18 cellular contexts compared by ENCODE assay signal in the genomic region with DNA sequence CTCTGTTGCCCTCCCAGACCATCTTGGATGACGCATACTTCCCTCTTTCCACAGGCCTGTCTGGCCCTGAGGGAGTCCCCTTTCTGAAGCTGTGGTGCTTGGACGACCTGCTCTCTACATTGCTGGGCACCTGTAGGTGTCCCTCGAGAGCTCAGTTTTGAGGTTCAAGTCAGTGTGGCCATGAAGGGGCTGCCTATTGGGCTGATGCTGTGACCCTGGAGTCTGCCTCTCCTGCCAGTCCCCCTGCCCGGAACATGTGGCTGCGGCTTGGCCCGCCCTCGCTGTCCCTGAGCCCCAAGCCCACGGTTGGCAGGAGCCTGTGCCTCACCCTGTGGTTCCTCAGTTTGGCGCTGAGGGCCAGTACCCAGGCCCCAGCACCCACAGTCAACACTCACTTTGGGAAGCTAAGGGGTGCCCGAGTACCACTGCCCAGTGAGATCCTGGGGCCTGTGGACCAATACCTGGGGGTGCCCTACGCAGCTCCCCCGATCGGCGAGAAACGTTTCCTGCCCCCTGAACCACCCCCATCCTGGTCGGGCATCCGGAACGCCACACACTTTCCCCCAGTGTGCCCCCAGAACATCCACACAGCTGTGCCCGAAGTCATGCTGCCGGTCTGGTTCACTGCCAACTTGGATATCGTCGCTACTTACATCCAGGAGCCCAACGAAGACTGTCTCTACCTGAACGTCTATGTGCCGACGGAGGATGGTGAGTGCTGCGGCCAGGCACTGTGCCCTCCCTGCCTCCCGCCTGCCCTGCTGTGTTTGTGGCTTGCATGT. TPM values are rescaled to one million over a fixed set of nuclear protein-coding genes. Genes with fewer than 3 reads are reported as not detected.
DNase-seq lines count a peak whose midpoint lies in the region; ATAC-seq lines count a peak whose summit lies in the region.
"Had no signal": no experiment of that assay in that cellular context is flagged by ENCODE, and none has a peak within 500 bp of the region (broad histone marks: within the 10 kb centered on the region; RNA-seq: fewer than 3 reads in every experiment).

No MANE protein-coding gene starts in this region.

- peak overlapping the region; percentile 75 for H2AK5ac ChIP-seq in neuronal stem cell (ENCODE audit: low read depth, low read length)

- H4K91ac ChIP-seq in neuronal stem cell (ENCODE audit: low read depth, low read length, poor library complexity) = no peak overlapping the region

- no peak overlapping the region for H2BK15ac ChIP-seq in neuronal stem cell (ENCODE audit: low read length)

- H2BK120ac ChIP-seq in neuronal stem cell (ENCODE audit: low read depth, low read length) = no peak overlapping the region

- ATAC-seq in T-helper 17 cell = no peak

- H3K27ac ChIP-seq in neuronal stem cell (replicated peaks; ENCODE audit: low read length) = no peak overlapping the region
- H3K27ac ChIP-seq: Peyer's patch had no signal

- no CpG with 5 or more reads among the region's 28 CpGs for WGBS in neuronal stem cell (ENCODE audit: extremely low coverage in 2 of 2, insufficient read length in 2 of 2, insufficient replicate concordance in 1 of 2), 2 donors

- H3K9me3 ChIP-seq in T-helper 17 cell (ENCODE audit: control insufficient read depth, low read length, poor library complexity, severe bottlenecking) (no peaks in the 10 kb centered on the region), neuronal stem cell (replicated peaks in 1 of 2; ENCODE audit: control insufficient read depth in 2 of 2, insufficient read depth in 1 of 2, low read depth in 1 of 2, low read length in 2 of 2) (no peaks in the 10 kb centered on the region)
- H3K9me3 ChIP-seq: Peyer's patch had no signal

- no peak overlapping the region for H4K8ac ChIP-seq in neuronal stem cell (ENCODE audit: low read depth, low read length)

- no peak overlapping the region for H3K23ac ChIP-seq in neuronal stem cell (ENCODE audit: low read depth, low read length, poor library complexity)

- H3K4me3 Mint-ChIP-seq in T-helper 17 cell = no peak overlapping the region
- H3K4me3 Mint-ChIP-seq: HFFc6, immature natural killer cell, mesothelial cell of epicardium had no signal

- peaks cover 9% of the 10 kb centered on the region for H3K79me1 ChIP-seq in neuronal stem cell (ENCODE audit: low read depth, low read length)

- no peak overlapping the region for H2BK5ac ChIP-seq in neuronal stem cell (ENCODE audit: low read length)

- no peaks in the 10 kb centered on the region for H3K27me3 Mint-ChIP-seq in T-helper 17 cell
- H3K27me3 Mint-ChIP-seq: CD4-positive, CD25-positive, alpha-beta regulatory T cell had no signal

- no peak for DNase-seq in T-helper 17 cell
- DNase-seq in neuronal stem cell (ENCODE audit: low spot score) = no peak
- DNase-seq in SIG-M5 (lab: John Stamatoyannopoulos, UW) = no peak
- DNase-seq in GM19240 (ENCODE audit: insufficient read length, low spot score) = no peak
- DNase-seq: activated CD4-positive, alpha-beta T cell treated with anti-CD3 and anti-CD28 coated beads for 4 hours; CD4-positive, CD25-positive, alpha-beta regulatory T cell; effector CD4-positive, alpha-beta T cell; EL; HFFc6; immature natural killer cell; NCI-H1092 treated with DMSO at 0.1 percent for 48 hours; NCI-H446; Peyer's patch; stimulated activated CD4-positive, alpha-beta T cell treated with anti-CD3 and anti-CD28 coated beads, Interleukin-15, amount 100 ng/mL, for 24 hours; trophoblast cell had no signal

- peak overlapping the region; percentile 22 for H2BK12ac ChIP-seq in neuronal stem cell (ENCODE audit: low read length)

- H3K18ac ChIP-seq in neuronal stem cell (ENCODE audit: low read length) = peak overlapping the region; percentile 57

- no peak overlapping the region for H2AFZ ChIP-seq in neuronal stem cell (ENCODE audit: low read length)

- H3K9ac ChIP-seq in neuronal stem cell (ENCODE audit: low read depth, low read length, poor library complexity) = no peak overlapping the region

- no peaks in the 10 kb centered on the region for H3K36me3 Mint-ChIP-seq in T-helper 17 cell (ENCODE audit: low read depth)
- H3K36me3 Mint-ChIP-seq: CD4-positive, CD25-positive, alpha-beta regulatory T cell; immature natural killer cell; mesothelial cell of epicardium had no signal

- no peaks in the 10 kb centered on the region for H3K27me3 ChIP-seq in neuronal stem cell (ENCODE audit: control insufficient read depth in 3 of 3, insufficient read depth in 3 of 3, low read depth in 1 of 3, low read length in 3 of 3)
- H3K27me3 ChIP-seq: Peyer's patch had no signal

- peaks cover 15% of the 10 kb centered on the region for H3K4me1 Mint-ChIP-seq in T-helper 17 cell

- peak overlapping the region; percentile 23 for H3K4me2 ChIP-seq in neuronal stem cell (ENCODE audit: insufficient read depth, low read length, poor library complexity, severe bottlenecking)

- H3K27ac Mint-ChIP-seq in T-helper 17 cell = peak overlapping the region; percentile 21
- H3K27ac Mint-ChIP-seq: HFFc6, mesothelial cell of epicardium had no signal

- H3K4ac ChIP-seq in neuronal stem cell (ENCODE audit: low read length) = no peak overlapping the region

- H3K36me3 ChIP-seq in neuronal stem cell (replicated peaks in 1 of 2; ENCODE audit: control insufficient read depth in 2 of 2, insufficient read depth in 2 of 2, low read length in 2 of 2) = peaks cover 0 to 10% of the 10 kb centered on the region in 2 donors
- H3K36me3 ChIP-seq: Peyer's patch had no signal

- peaks cover 8 to 13% of the 10 kb centered on the region in 2 donors for H3K4me1 ChIP-seq in neuronal stem cell (ENCODE audit: control insufficient read depth in 2 of 2, insufficient read depth in 1 of 2, low read depth in 1 of 2, low read length in 2 of 2)
- H3K4me1 ChIP-seq: Peyer's patch had no signal

- no peak overlapping the region for H3K4me3 ChIP-seq in neuronal stem cell (ENCODE audit: low read length in 2 of 2)
- H3K4me3 ChIP-seq: Peyer's patch had no signal

- no peak overlapping the region for H3K14ac ChIP-seq in neuronal stem cell (ENCODE audit: low read length)

RNA-seq across cellular contexts. Expression of a gene that starts 3.0 kb away (rescaled TPM):
- 1 to 10 TPM; 2.9 to 4.2 TPM for total RNA-seq in T-helper 17 cell
- 28.0 TPM for polyA plus RNA-seq in neuronal stem cell (2013, experiment 1 of 2)
- 27.1 TPM for polyA plus RNA-seq in neuronal stem cell (2013, experiment 2 of 2)

RNA-seq across cellular contexts. Expression of a gene that starts 29.3 kb away (rescaled TPM):
- 10 to 100 TPM; 66.2 to 79.2 TPM for total RNA-seq in T-helper 17 cell
- polyA plus RNA-seq in neuronal stem cell (2013, experiment 1 of 2) = 16.3 TPM
- polyA plus RNA-seq in neuronal stem cell (2013, experiment 2 of 2) = 16.2 TPM

RNA-seq across cellular contexts. Expression of a gene that starts 36.3 kb away (rescaled TPM):
- total RNA-seq in T-helper 17 cell = 100 to 1,000 TPM; 347 to 400 TPM
- 0.10 TPM for polyA plus RNA-seq in neuronal stem cell (2013, experiment 1 of 2)
- not detected for polyA plus RNA-seq in neuronal stem cell (2013, experiment 2 of 2)
- total RNA-seq: HT-29, mesothelial cell of epicardium had no signal

RNA-seq across cellular contexts. Expression of a gene that starts 41.1 kb away (rescaled TPM):
- total RNA-seq in T-helper 17 cell = 10 to 100 TPM; 57.7 to 68.3 TPM
- polyA plus RNA-seq in neuronal stem cell (2013, experiment 1 of 2) = not detected
- 0.15 TPM for polyA plus RNA-seq in neuronal stem cell (2013, experiment 2 of 2)
- total RNA-seq: HFFc6, HT-29, mesothelial cell of epicardium, Peyer's patch, posterior vena cava had no signal

RNA-seq across cellular contexts. Expression of a gene that starts 52.0 kb away (rescaled TPM):
- total RNA-seq in T-helper 17 cell = 10 to 100 TPM; 23.4 to 40.1 TPM
- polyA plus RNA-seq in neuronal stem cell (2013, experiment 1 of 2) = 8.5 TPM
- 7.9 TPM for polyA plus RNA-seq in neuronal stem cell (2013, experiment 2 of 2)
